9 cellular contexts compared by ENCODE assay signal in genomic region chr12:80763874-80764273, GRCh38. TPM values are rescaled to one million over a fixed set of nuclear protein-coding genes. Genes with fewer than 3 reads are reported as not detected.
A peak's percentile ranks its signal among the peaks of the same experiment; 100 is the strongest.
DNase-seq lines count a peak whose midpoint lies in the region; ATAC-seq and TF ChIP-seq lines count a peak whose summit lies in the region.
"Had no signal": no experiment of that assay in that cellular context is flagged by ENCODE, and none has a peak within 500 bp of the region (broad histone marks: within the 10 kb centered on the region; RNA-seq: fewer than 3 reads in every experiment).

No MANE protein-coding gene starts in this region.

- H3K4me1 Mint-ChIP-seq in CD4-positive, alpha-beta memory T cell = no peaks in the 10 kb centered on the region
- no peaks in the 10 kb centered on the region for H3K4me1 Mint-ChIP-seq in activated naive CD8-positive, alpha-beta T cell treated with anti-CD3 and anti-CD28 coated beads for 36 hours

- peaks cover 0 to 7% (median under 1%) of the 10 kb centered on the region in 8 donors for H3K9me3 Mint-ChIP-seq in CD4-positive, alpha-beta memory T cell
- peaks cover 2% of the 10 kb centered on the region for H3K9me3 Mint-ChIP-seq in activated naive CD8-positive, alpha-beta T cell treated with anti-CD3 and anti-CD28 coated beads for 36 hours

- H3K36me3 Mint-ChIP-seq in CD4-positive, alpha-beta memory T cell = no peaks in the 10 kb centered on the region
- no peaks in the 10 kb centered on the region for H3K36me3 Mint-ChIP-seq in activated naive CD8-positive, alpha-beta T cell treated with anti-CD3 and anti-CD28 coated beads for 36 hours

- peak; percentile 19 for DNase-seq in A172 (ENCODE audit: low spot score)
- peak; percentile 71 for DNase-seq in NCI-H1105 treated with DMSO at 0.1 percent for 48 hours (lab: John Stamatoyannopoulos, UW)
- DNase-seq in amniotic epithelial cell (ENCODE audit: low read depth) = peak; percentile 55
- no peak for DNase-seq in left lung
- DNase-seq in CD4-positive, alpha-beta memory T cell = no peak
- no peak for DNase-seq in middle frontal gyrus (ENCODE audit: extremely low spot score, low spot score)
- DNase-seq in activated naive CD8-positive, alpha-beta T cell treated with anti-CD3 and anti-CD28 coated beads for 36 hours = no peak

- no peaks in the 10 kb centered on the region for H3K36me3 ChIP-seq in left lung
- no peaks in the 10 kb centered on the region for H3K36me3 ChIP-seq in CD4-positive, alpha-beta memory T cell (ENCODE audit: insufficient read depth, low read length)

- no peak overlapping the region for H3K27ac Mint-ChIP-seq in CD4-positive, alpha-beta memory T cell
- H3K27ac Mint-ChIP-seq in activated naive CD8-positive, alpha-beta T cell treated with anti-CD3 and anti-CD28 coated beads for 36 hours = no peak overlapping the region

- no peaks in the 10 kb centered on the region for H3K4me1 ChIP-seq in left lung
- H3K4me1 ChIP-seq in CD4-positive, alpha-beta memory T cell (ENCODE audit: insufficient read depth, low read length) = no peaks in the 10 kb centered on the region

- no peak overlapping the region for H3K4me3 ChIP-seq in left lung
- no peak overlapping the region for H3K4me3 ChIP-seq in CD4-positive, alpha-beta memory T cell (ENCODE audit: low read length in 2 of 2)

- ATAC-seq in left lung = peak; percentile 38

- no peak overlapping the region for H3K27ac ChIP-seq in left lung
- H3K27ac ChIP-seq in CD4-positive, alpha-beta memory T cell (ENCODE audit: low read depth, low read length) = no peak overlapping the region

- no peaks in the 10 kb centered on the region for H3K27me3 ChIP-seq in left lung
- no peaks in the 10 kb centered on the region for H3K27me3 ChIP-seq in CD4-positive, alpha-beta memory T cell (ENCODE audit: insufficient read depth, low read length)

- intact Hi-C loops in left lung (cut with DNase I) = loop anchor here in 1 of 2 donors (5.0 kb wide), 1 partner anchor 352 kb away; no protein-coding TSS in a partner anchor
- intact Hi-C loops in CD4-positive, alpha-beta memory T cell (cut with micrococcal nuclease) = no loop called here

- H3K9me3 ChIP-seq in left lung = no peaks in the 10 kb centered on the region
- no peaks in the 10 kb centered on the region for H3K9me3 ChIP-seq in CD4-positive, alpha-beta memory T cell (ENCODE audit: control insufficient read depth in 1 of 2, low read length in 2 of 2)

- peak; percentile 40 for TF ChIP-seq CTCF in GM12874 (IDR thresholded peaks at IDR 0.05; ENCODE audit: insufficient read depth, low read depth, low read length)
- peak in 1 of 2 donors; percentile 38 for TF ChIP-seq CTCF in left lung (IDR thresholded peaks at IDR 0.05)

- no peak overlapping the region for H3K4me3 Mint-ChIP-seq in CD4-positive, alpha-beta memory T cell
- H3K4me3 Mint-ChIP-seq in activated naive CD8-positive, alpha-beta T cell treated with anti-CD3 and anti-CD28 coated beads for 36 hours = no peak overlapping the region

- CTCF ChIA-PET in CD4-positive, alpha-beta memory T cell (lab: Charles Lee; ENCODE audit: partially characterized antibody) = no interaction called here

- POLR2A ChIA-PET in CD4-positive, alpha-beta memory T cell (lab: Charles Lee; ENCODE audit: partially characterized antibody) = no interaction called here

- no peaks in the 10 kb centered on the region for H3K27me3 Mint-ChIP-seq in CD4-positive, alpha-beta memory T cell
- no peaks in the 10 kb centered on the region for H3K27me3 Mint-ChIP-seq in activated naive CD8-positive, alpha-beta T cell treated with anti-CD3 and anti-CD28 coated beads for 36 hours

RNA-seq across cellular contexts. Expression of gene MYF5, which starts 47.2 kb away (rescaled TPM):
- not detected in 2 replicates for total RNA-seq in A172 (2014; rRNA removed; shearing (Covaris generic))
- not detected for total RNA-seq in left lung
- not detected for total RNA-seq in CD4-positive, alpha-beta memory T cell
- not detected for polyA plus RNA-seq in CD4-positive, alpha-beta memory T cell
- not detected for total RNA-seq in activated naive CD8-positive, alpha-beta T cell treated with anti-CD3 and anti-CD28 coated beads for 36 hours
- total RNA-seq: temporal lobe had no signal

RNA-seq across cellular contexts. Expression of gene MYF6, which starts 56.4 kb away (rescaled TPM):
- total RNA-seq in A172 (2014; rRNA removed; shearing (Covaris generic)) = not detected in 2 replicates
- total RNA-seq in left lung = not detected
- total RNA-seq in CD4-positive, alpha-beta memory T cell = not detected
- not detected for polyA plus RNA-seq in CD4-positive, alpha-beta memory T cell
- total RNA-seq in activated naive CD8-positive, alpha-beta T cell treated with anti-CD3 and anti-CD28 coated beads for 36 hours = not detected

Comparison
In these comparisons a context has a peak if more than half of its experiments do, and no peak if none do; other contexts are left out.
1. DNase-seq: peak in A172 (single experiment), NCI-H1105 treated with DMSO at 0.1 percent for 48 hours (single experiment) and amniotic epithelial cell (single experiment); none in left lung (0 of 2), CD4-positive, alpha-beta memory T cell (0 of 5), middle frontal gyrus (single experiment) and activated naive CD8-positive, alpha-beta T cell treated with anti-CD3 and anti-CD28 coated beads for 36 hours (single experiment).